ENCODE assay signal across 26 cellular contexts in genomic region chr5:15831408-15831807, GRCh38.
"Had no signal": no experiment of that assay in that cellular context is flagged by ENCODE, and none has a peak within 500 bp of the region (broad histone marks: within the 10 kb centered on the region; RNA-seq: fewer than 3 reads in every experiment).

No MANE protein-coding gene starts in this region.

- DNase-seq: islet precursor cell; mesendoderm; naive B cell; natural killer cell; nephron progenitor cell; occipital lobe; psoas muscle; right lobe of liver; stimulated activated CD4-positive, alpha-beta T cell treated with anti-CD3 and anti-CD28 coated beads, Interleukin-12 subunit alpha, Interleukin-12 subunit beta, amount 100 ng/mL, for 4 hours; stimulated activated CD4-positive, alpha-beta T cell treated with anti-CD3 and anti-CD28 coated beads, Interleukin-15, amount 100 ng/mL, for 24 hours; stimulated activated CD4-positive, alpha-beta T cell treated with anti-CD3 and anti-CD28 coated beads, Interleukin-2, amount 100 ng/mL, for 24 hours; stimulated activated CD4-positive, alpha-beta T cell treated with anti-CD3 and anti-CD28 coated beads, Interleukin-4, amount 100 ng/mL, for 1 hour; stimulated activated naive B cell treated with anti-CD40 and anti-IgM and Interleukin-4, amounts not matched to agents 10 μg/mL and 1 μg/mL and 100 μg/mL, for 72 hours; stimulated activated naive CD8-positive, alpha-beta T cell treated with anti-CD3 and anti-CD28 coated beads, Interleukin-15, Interleukin-2, amounts not matched to agents 100 U/mL and 50 U/mL, for 24 hours; stomach; tibial artery; trophoblast cell; upper lobe of right lung had no signal

- H3K79me2 ChIP-seq: parathyroid adenoma had no signal

- H3K9me3 ChIP-seq: neutrophil, psoas muscle, right lobe of liver, stomach, suprapubic skin, thoracic aorta, tibial artery, upper lobe of right lung had no signal

- H3K36me3 ChIP-seq: neural progenitor cell, neutrophil, right lobe of liver, stomach, suprapubic skin, thoracic aorta, tibial artery, upper lobe of right lung had no signal

- H3K27ac ChIP-seq: hepatocyte, neural progenitor cell, neutrophil, parathyroid adenoma, psoas muscle, right lobe of liver, skin epidermis, stomach, suprapubic skin, thoracic aorta, tibial artery, upper lobe of right lung had no signal

- H3K4me1 ChIP-seq: neural progenitor cell, parathyroid adenoma, psoas muscle, right lobe of liver, suprapubic skin had no signal

- ATAC-seq: natural killer cell; psoas muscle; stimulated activated naive B cell treated with anti-CD40 and anti-IgM and Interleukin-4, amounts not matched to agents 10 μg/mL and 1 μg/mL and 100 μg/mL, for 72 hours; stimulated activated naive CD8-positive, alpha-beta T cell treated with anti-CD3 and anti-CD28 coated beads, Interleukin-15, Interleukin-2, amounts not matched to agents 100 U/mL and 50 U/mL, for 24 hours; upper lobe of right lung had no signal

- H3K27me3 ChIP-seq: hepatocyte, neural progenitor cell, neutrophil, right lobe of liver, stomach, suprapubic skin, tibial artery, upper lobe of right lung had no signal

- H3K9ac ChIP-seq: neural progenitor cell, parathyroid adenoma had no signal

- H3K4me2 ChIP-seq: hepatocyte, neural progenitor cell had no signal

- H3K4me3 ChIP-seq: hepatocyte, lung, neural progenitor cell, psoas muscle, right lobe of liver, skin epidermis, stomach, suprapubic skin, thoracic aorta, tibial artery, upper lobe of right lung had no signal

- H2AFZ ChIP-seq: hepatocyte, neural progenitor cell, parathyroid adenoma had no signal
